18 cellular contexts compared by ENCODE assay signal in genomic region chr14:73259837-73260236, GRCh38. TPM values are rescaled to one million over a fixed set of nuclear protein-coding genes. Genes with fewer than 3 reads are reported as not detected.
DNase-seq lines count a peak whose midpoint lies in the region; ATAC-seq and TF ChIP-seq lines count a peak whose summit lies in the region.
"Had no signal": no experiment of that assay in that cellular context is flagged by ENCODE, and none has a peak within 500 bp of the region (broad histone marks: within the 10 kb centered on the region; RNA-seq: fewer than 3 reads in every experiment).

No MANE protein-coding gene starts in this region.

- H3K36me3 ChIP-seq in mammary epithelial cell (ENCODE audit: insufficient read depth, low read length) = no peaks in the 10 kb centered on the region
- H3K36me3 ChIP-seq in PC-3 (ENCODE audit: low read depth, low read length) = no peaks in the 10 kb centered on the region
- no peaks in the 10 kb centered on the region for H3K36me3 ChIP-seq in GM23248 (ENCODE audit: low read depth)
- peaks cover 0 to 72% (median 0%) of the 10 kb centered on the region in 3 donors for H3K36me3 ChIP-seq in tibial nerve
- H3K36me3 ChIP-seq: BE2C had no signal

- ATAC-seq in PC-3 = peak; percentile 3; the same call in 1 of the 2 replicates

- H2AFZ ChIP-seq in mammary epithelial cell (ENCODE audit: low read depth, low read length) (no peak overlapping the region), PC-3 (ENCODE audit: low read length) (no peak overlapping the region), GM23248 (no peak overlapping the region)

- TF ChIP-seq POLR2A in tibial nerve (IDR thresholded peaks at IDR 0.05) = no peak

- dilution Hi-C loops in mammary epithelial cell (cut with HindIII; ENCODE audit: low sequenced_read_pairs) = loop anchor here (5.0 kb wide), 1 partner anchor 82 kb away; no protein-coding TSS in a partner anchor

- 76% methylated on average over 9 of the region's 9 CpGs for WGBS in mammary epithelial cell (ENCODE audit: low coverage, missing lambda C conversion rate)
- 74 to 75% methylated on average over 9 of the region's 9 CpGs for WGBS in GM23248 (ENCODE audit: low coverage in 1 of 2, low lambda C conversion rate in 2 of 2, missing lambda C conversion rate in 2 of 2), 2 experiments
- WGBS in tibial nerve, 2 donors = 85 to 86% methylated on average over 7 to 9 of the region's 9 CpGs

- BruUV-seq in mammary epithelial cell (replicated peaks; lab: Mats Ljungman, UMichigan) = no TSS peak
- BruUV-seq in MCF 10A (replicated peaks; lab: Mats Ljungman, UMichigan) = no TSS peak
- no TSS peak for BruUV-seq in PC-3 (replicated peaks; lab: Mats Ljungman, UMichigan)

- H3K27me3 Mint-ChIP-seq in MCF 10A (ENCODE audit: insufficient read depth, unreplicated experiment) (no peaks in the 10 kb centered on the region), progenitor cell of endocrine pancreas (no peaks in the 10 kb centered on the region)

- in situ Hi-C loops in mammary epithelial cell (cut with MboI; ENCODE audit: low sequenced_read_pairs in 2 of 2) (no loop called here), GM23248 (cut with MboI) (no loop called here)

- DNase-seq in mammary epithelial cell = peak; percentile 36
- DNase-seq in MCF 10A (ENCODE audit: unreplicated experiment) = no peak
- DNase-seq in PC-3 = peak; percentile 27
- peak; percentile 82 for DNase-seq in islet precursor cell
- no peak for DNase-seq in progenitor cell of endocrine pancreas (ENCODE audit: low spot score, unreplicated experiment)
- DNase-seq in GM23248 = no peak
- DNase-seq in tibial nerve (ENCODE audit: low spot score in 2 of 2) = no peak
- no peak for DNase-seq in NCI-H226
- DNase-seq: BE2C, DMS79 treated with DMSO at 0.1 percent for 48 hours, NCI-H1105, NCI-H146, NCI-H2029, NCI-H526, RPMI8226, SHP77 had no signal

- no peaks in the 10 kb centered on the region for H3K4me1 Mint-ChIP-seq in MCF 10A (ENCODE audit: insufficient read depth, unreplicated experiment)
- no peaks in the 10 kb centered on the region for H3K4me1 Mint-ChIP-seq in progenitor cell of endocrine pancreas (ENCODE audit: low read depth)

- H3K27ac Mint-ChIP-seq in MCF 10A (ENCODE audit: low read depth, unreplicated experiment) = no peak overlapping the region
- no peak overlapping the region for H3K27ac Mint-ChIP-seq in progenitor cell of endocrine pancreas

- H3K4me2 ChIP-seq in mammary epithelial cell (ENCODE audit: insufficient read depth, low read depth, low read length) (no peak overlapping the region), PC-3 (ENCODE audit: low read length) (no peak overlapping the region), GM23248 (ENCODE audit: unreplicated experiment) (no peak overlapping the region)
- H3K4me2 ChIP-seq: KMS-11 had no signal

- no peaks in the 10 kb centered on the region for H3K9me3 Mint-ChIP-seq in MCF 10A (ENCODE audit: unreplicated experiment)
- no peaks in the 10 kb centered on the region for H3K9me3 Mint-ChIP-seq in progenitor cell of endocrine pancreas (ENCODE audit: low read depth)

- H3K9me2 ChIP-seq in PC-3 (replicated peaks; ENCODE audit: low read length) (no peaks in the 10 kb centered on the region), GM23248 (ENCODE audit: insufficient read depth) (no peaks in the 10 kb centered on the region)

- H3K4me3 ChIP-seq in mammary epithelial cell (replicated peaks in 1 of 3; ENCODE audit: insufficient read depth in 1 of 3, low read depth in 2 of 3, low read length in 3 of 3) = no peak overlapping the region
- H3K4me3 ChIP-seq in PC-3 (ENCODE audit: low read length) = no peak overlapping the region
- H3K4me3 ChIP-seq in GM23248 = no peak overlapping the region
- H3K4me3 ChIP-seq in tibial nerve = no peak overlapping the region

- no peaks in the 10 kb centered on the region for H3K4me1 ChIP-seq in mammary epithelial cell (ENCODE audit: insufficient read depth, low read length)
- H3K4me1 ChIP-seq in PC-3 (ENCODE audit: insufficient read depth, low read length) = no peaks in the 10 kb centered on the region
- no peaks in the 10 kb centered on the region for H3K4me1 ChIP-seq in GM23248 (ENCODE audit: insufficient read depth)
- peaks cover 0 to 6% (median 0%) of the 10 kb centered on the region in 4 donors for H3K4me1 ChIP-seq in tibial nerve
- H3K4me1 ChIP-seq: BE2C had no signal

- H3F3A ChIP-seq in PC-3 (ENCODE audit: low read length, unreplicated experiment) (no peaks in the 10 kb centered on the region), GM23248 (ENCODE audit: insufficient read depth) (no peaks in the 10 kb centered on the region)

- H4K20me1 ChIP-seq in mammary epithelial cell (ENCODE audit: insufficient read depth, low read length) (no peaks in the 10 kb centered on the region), PC-3 (ENCODE audit: low read length) (no peaks in the 10 kb centered on the region), GM23248 (ENCODE audit: insufficient read depth) (no peaks in the 10 kb centered on the region)

- H3K4me3 Mint-ChIP-seq in MCF 10A (ENCODE audit: unreplicated experiment) = no peak overlapping the region
- no peak overlapping the region for H3K4me3 Mint-ChIP-seq in progenitor cell of endocrine pancreas (ENCODE audit: low read depth)

- H3K27ac ChIP-seq in mammary epithelial cell (ENCODE audit: insufficient read depth, low read depth, low read length) (no peak overlapping the region), PC-3 (ENCODE audit: low read length) (no peak overlapping the region), GM23248 (no peak overlapping the region), tibial nerve (no peak overlapping the region)
- H3K27ac ChIP-seq: HL-60, KMS-11 had no signal

- intact Hi-C loops in mammary epithelial cell (cut with micrococcal nuclease) = no loop called here
- intact Hi-C loops in MCF 10A (cut with micrococcal nuclease) = no loop called here
- intact Hi-C loops in PC-3 (cut with micrococcal nuclease) = no loop called here

- H3K79me2 ChIP-seq in mammary epithelial cell (ENCODE audit: insufficient read depth, low read length) (no peaks in the 10 kb centered on the region), PC-3 (ENCODE audit: low read length) (no peaks in the 10 kb centered on the region), GM23248 (ENCODE audit: insufficient read depth) (no peaks in the 10 kb centered on the region)

- H3K36me3 Mint-ChIP-seq in MCF 10A (ENCODE audit: insufficient read depth, unreplicated experiment) (no peaks in the 10 kb centered on the region), progenitor cell of endocrine pancreas (ENCODE audit: insufficient read depth) (no peaks in the 10 kb centered on the region)

- CTCF ChIA-PET in mammary epithelial cell (lab: Charles Lee; ENCODE audit: low non-redundant PET) = no interaction called here
- CTCF ChIA-PET in MCF 10A (lab: Yijun Ruan, JAX) = interaction anchor here (0.6 kb wide), 1 partner anchor 211 kb away, joined by 3 read pairs; no protein-coding TSS in a partner anchor
- CTCF ChIA-PET in PC-3 (lab: Charles Lee) = no interaction called here

- H3K9ac ChIP-seq in mammary epithelial cell (ENCODE audit: insufficient read depth, low read length) = no peak overlapping the region
- H3K9ac ChIP-seq in PC-3 (ENCODE audit: low read length) = no peak overlapping the region
- no peak overlapping the region for H3K9ac ChIP-seq in GM23248
- H3K9ac ChIP-seq: KMS-11 had no signal

- no peaks in the 10 kb centered on the region for H3K9me3 ChIP-seq in mammary epithelial cell (replicated peaks; ENCODE audit: insufficient read depth, low read length)
- no peaks in the 10 kb centered on the region for H3K9me3 ChIP-seq in PC-3 (ENCODE audit: low read length)
- no peaks in the 10 kb centered on the region for H3K9me3 ChIP-seq in GM23248 (ENCODE audit: low read depth)
- no peaks in the 10 kb centered on the region for H3K9me3 ChIP-seq in tibial nerve
- H3K9me3 ChIP-seq: BE2C had no signal

- no peak for TF ChIP-seq CTCF in mammary epithelial cell (conservative IDR thresholded peaks at IDR 0.05 in 1 of 2, IDR thresholded peaks at IDR 0.05 in 1 of 2; ENCODE audit: extremely low read depth in 1 of 2, insufficient read depth in 1 of 2, low read depth in 1 of 2, low read length in 2 of 2)
- TF ChIP-seq CTCF in MCF 10A (IDR thresholded peaks at IDR 0.05; ENCODE audit: unreplicated experiment) = no peak
- no peak for TF ChIP-seq CTCF in PC-3 (conservative IDR thresholded peaks at IDR 0.05; ENCODE audit: low read depth, low read length)
- TF ChIP-seq CTCF in progenitor cell of endocrine pancreas (IDR thresholded peaks at IDR 0.05; ENCODE audit: unreplicated experiment) = no peak
- TF ChIP-seq CTCF in tibial nerve (IDR thresholded peaks at IDR 0.05) = no peak

- H3K27me3 ChIP-seq in mammary epithelial cell (ENCODE audit: insufficient read depth, low read length) (no peaks in the 10 kb centered on the region), PC-3 (ENCODE audit: low read length) (no peaks in the 10 kb centered on the region), GM23248 (replicated peaks; ENCODE audit: insufficient read depth) (no peaks in the 10 kb centered on the region), tibial nerve (no peaks in the 10 kb centered on the region)
- H3K27me3 ChIP-seq: BE2C had no signal

- POLR2A ChIA-PET in MCF 10A (lab: Yijun Ruan, JAX) = no interaction called here
- POLR2A ChIA-PET in PC-3 (lab: Charles Lee; ENCODE audit: unreplicated experiment) = interaction anchor here (0.6 kb wide), 1 partner anchor 229 kb away, joined by 3 read pairs; no protein-coding TSS in a partner anchor

- no peak for TF ChIP-seq EP300 in tibial nerve (IDR thresholded peaks at IDR 0.05)

RNA-seq across cellular contexts. Expression of gene PAPLN, which starts 22.5 kb away (rescaled TPM):
- total RNA-seq in mammary epithelial cell (10 to 100 TPM in 1 of 2 donors, 1 to 10 TPM in 1; 6.0 to 15.0 TPM), MCF 10A (2022) (2.1 and 2.8 TPM in 2 replicates), PC-3 (2014; rRNA removed) (0.35 and 0.40 TPM in 2 replicates), progenitor cell of endocrine pancreas (2.0 and 2.7 TPM in 2 replicates), tibial nerve (100 to 1,000 TPM in 3 of 4 donors, 10 to 100 TPM in 1; 96.6 to 314 (median 206) TPM)
- polyA plus RNA-seq in mammary epithelial cell (5.3 TPM), GM23248 (2016; fragmentation: Nextera tagmentation; extraction: Ambion mirVana) (0.51 and 0.98 TPM in 2 replicates)
- 1.8 TPM for polyA minus RNA-seq in mammary epithelial cell
- 0.22 and 1.0 TPM in 2 replicates for total RNA-seq in GM23248 (2014; rRNA removed; shearing (Covaris generic))

Comparison
In these comparisons a context has a peak if more than half of its experiments do, and no peak if none do; other contexts are left out.
1. DNase-seq: peak in mammary epithelial cell (single experiment), PC-3 (single experiment) and islet precursor cell (single experiment); none in MCF 10A (single experiment), progenitor cell of endocrine pancreas (single experiment), GM23248 (single experiment), tibial nerve (0 of 2) and NCI-H226 (single experiment).
2. RNA of gene PAPLN, which starts 22.5 kb away (total RNA-seq): 96.6 to 314 TPM in tibial nerve; 6.0 to 15.0 TPM in mammary epithelial cell, 2.1 to 2.8 TPM in MCF 10A, 2.0 to 2.7 TPM in progenitor cell of endocrine pancreas, 0.35 to 0.40 TPM in PC-3 and 0.22 to 1.0 TPM in GM23248; every median in the first group is over 4 times any median in the second.